9 cellular contexts compared by ENCODE assay signal in genomic region chr1:28144203-28145135, GRCh38.
DNase-seq lines count a peak whose midpoint lies in the region; ATAC-seq and TF ChIP-seq lines count a peak whose summit lies in the region.
"Had no signal": no experiment of that assay in that cellular context is flagged by ENCODE, and none has a peak within 500 bp of the region (broad histone marks: within the 10 kb centered on the region; RNA-seq: fewer than 3 reads in every experiment).

No MANE protein-coding gene starts in this region.

- H3K36me3 ChIP-seq in brain microvascular endothelial cell (replicated peaks), result no peaks in the 10 kb centered on the region
- H3K36me3 ChIP-seq: thyroid gland had no signal

- no peak overlapping the region for H3K27ac ChIP-seq in brain microvascular endothelial cell

- no peaks in the 10 kb centered on the region for H3K27me3 ChIP-seq in brain microvascular endothelial cell (replicated peaks)
- H3K27me3 ChIP-seq: thyroid gland had no signal

- no peak overlapping the region for H3K4me3 ChIP-seq in brain microvascular endothelial cell (ENCODE audit: low read depth, low read length)
- H3K4me3 ChIP-seq: thyroid gland had no signal

- peak; percentile 68 for ATAC-seq in GM21390 (IDR thresholded peaks at IDR 0.05; ENCODE audit: unreplicated experiment)
- ATAC-seq in HG03571 (IDR thresholded peaks at IDR 0.05; ENCODE audit: unreplicated experiment), result peak; percentile 72

- TF ChIP-seq CTCF in GM10248 (IDR thresholded peaks at IDR 0.05; ENCODE audit: control extremely low read depth, extremely low read depth, low read depth, missing control alignments) (no peak), brain microvascular endothelial cell (IDR thresholded peaks at IDR 0.05; ENCODE audit: low read depth, low read length, missing control alignments) (no peak)

- CTCF ChIA-PET in GM10248 (lab: Yijun Ruan, JAX), result interaction anchor here (1.0 to 2.2 kb wide), 6 partner anchors 10 to 64 kb away, joined by 3 to 9 read pairs (median 5); no protein-coding TSS in a partner anchor

- POLR2A ChIA-PET in GM10248 (lab: Yijun Ruan, JAX), result interaction anchor here (0.5 kb wide), 1 partner anchor 28 kb away, joined by 3 read pairs; no protein-coding TSS in a partner anchor

- DNase-seq in GM10248 (ENCODE audit: extremely low spot score), result peak; percentile 82
- peak; percentile 46 for DNase-seq in brain microvascular endothelial cell
- DNase-seq in GF-D8 (lab: John Stamatoyannopoulos, UW), result no peak
- DNase-seq in NCI-H1105 treated with DMSO at 0.1 percent for 48 hours (lab: John Stamatoyannopoulos, UW), result no peak
- DNase-seq in activated CD8-positive, alpha-beta memory T cell treated with anti-CD3 and anti-CD28 coated beads, Interleukin-2, amount 50 U/mL, for 4 hours, result no peak
- no peak for DNase-seq in NK-92 (lab: John Stamatoyannopoulos, UW; ENCODE audit: unreplicated experiment)

- in situ Hi-C loops in brain microvascular endothelial cell (cut with HindIII; ENCODE audit: low pct_ligation_motif_present, low sequenced_read_pairs), result no loop called here

Comparison
In these comparisons a context has a peak if more than half of its experiments do, and no peak if none do; other contexts are left out.
1. DNase-seq: peak in GM10248 (single experiment) and brain microvascular endothelial cell (single experiment); none in GF-D8 (single experiment), NCI-H1105 treated with DMSO at 0.1 percent for 48 hours (single experiment), activated CD8-positive, alpha-beta memory T cell treated with anti-CD3 and anti-CD28 coated beads, Interleukin-2, amount 50 U/mL, for 4 hours (single experiment) and NK-92 (single experiment).